ENCODE assay signal across 17 cellular contexts in genomic region chr20:57526885-57527566, GRCh38. TPM values are rescaled to one million over a fixed set of nuclear protein-coding genes. Genes with fewer than 3 reads are reported as not detected.
DNase-seq lines count a peak whose midpoint lies in the region; ATAC-seq and TF ChIP-seq lines count a peak whose summit lies in the region.
"Had no signal": no experiment of that assay in that cellular context is flagged by ENCODE, and none has a peak within 500 bp of the region (broad histone marks: within the 10 kb centered on the region; RNA-seq: fewer than 3 reads in every experiment).

No MANE protein-coding gene starts in this region.

- no peaks in the 10 kb centered on the region for H3K36me3 Mint-ChIP-seq in activated CD8-positive, alpha-beta memory T cell treated with anti-CD3 and anti-CD28 coated beads, Interleukin-2, amount 10 ng/mL, durations not matched to agents 7 days and 5 days
- no peaks in the 10 kb centered on the region for H3K36me3 Mint-ChIP-seq in central memory CD8-positive, alpha-beta T cell (ENCODE audit: insufficient read depth)
- H3K36me3 Mint-ChIP-seq: CD4-positive, CD25-positive, alpha-beta regulatory T cell had no signal

- no peak for ATAC-seq in activated CD8-positive, alpha-beta memory T cell treated with anti-CD3 and anti-CD28 coated beads, Interleukin-2, amount 10 ng/mL, durations not matched to agents 7 days and 5 days
- ATAC-seq in central memory CD8-positive, alpha-beta T cell (replicated peaks; ENCODE audit: extremely low read depth, poor library complexity, severe bottlenecking): no peak
- ATAC-seq in right lobe of liver: peak; percentile 9 to 29 (median 12)
- ATAC-seq in HG03521 (IDR thresholded peaks at IDR 0.05; ENCODE audit: unreplicated experiment): no peak

- H3K36me3 ChIP-seq in right lobe of liver: no peaks in the 10 kb centered on the region
- no peaks in the 10 kb centered on the region for H3K36me3 ChIP-seq in testis (ENCODE audit: low read depth, missing control alignments)

- in situ Hi-C loops in G401 (cut with HindIII; ENCODE audit: low sequenced_read_pairs): no loop called here

- peaks cover 9% of the 10 kb centered on the region for H3K27me3 Mint-ChIP-seq in activated CD8-positive, alpha-beta memory T cell treated with anti-CD3 and anti-CD28 coated beads, Interleukin-2, amount 10 ng/mL, durations not matched to agents 7 days and 5 days
- H3K27me3 Mint-ChIP-seq in central memory CD8-positive, alpha-beta T cell: no peaks in the 10 kb centered on the region
- H3K27me3 Mint-ChIP-seq: CD4-positive, CD25-positive, alpha-beta regulatory T cell had no signal

- H3K27ac Mint-ChIP-seq in activated CD8-positive, alpha-beta memory T cell treated with anti-CD3 and anti-CD28 coated beads, Interleukin-2, amount 10 ng/mL, durations not matched to agents 7 days and 5 days: peak overlapping the region; percentile 61
- peak overlapping the region; percentile 83 for H3K27ac Mint-ChIP-seq in central memory CD8-positive, alpha-beta T cell (ENCODE audit: low read depth)
- H3K27ac Mint-ChIP-seq: CD4-positive, CD25-positive, alpha-beta regulatory T cell had no signal

- H3K4me1 Mint-ChIP-seq in activated CD8-positive, alpha-beta memory T cell treated with anti-CD3 and anti-CD28 coated beads, Interleukin-2, amount 10 ng/mL, durations not matched to agents 7 days and 5 days: peaks cover 14% of the 10 kb centered on the region
- peaks cover 8% of the 10 kb centered on the region for H3K4me1 Mint-ChIP-seq in central memory CD8-positive, alpha-beta T cell

- H3K4me3 Mint-ChIP-seq in activated CD8-positive, alpha-beta memory T cell treated with anti-CD3 and anti-CD28 coated beads, Interleukin-2, amount 10 ng/mL, durations not matched to agents 7 days and 5 days: no peak overlapping the region
- no peak overlapping the region for H3K4me3 Mint-ChIP-seq in central memory CD8-positive, alpha-beta T cell
- H3K4me3 Mint-ChIP-seq: CD4-positive, CD25-positive, alpha-beta regulatory T cell had no signal

- intact Hi-C loops in right lobe of liver (cut with DNase I) (loop anchor here (5.0 to 10.0 kb wide), 2 partner anchors 60 to 678 kb away; no protein-coding TSS in a partner anchor), testis (cut with DNase I; ENCODE audit: low total_unique reads) (no loop called here)

- TF ChIP-seq POLR2A in right lobe of liver (IDR thresholded peaks at IDR 0.05) (no peak), testis (IDR thresholded peaks at IDR 0.05) (no peak)

- H3K4me3 ChIP-seq in right lobe of liver (no peak overlapping the region), testis (no peak overlapping the region)
- H3K4me3 ChIP-seq: GM23248 had no signal

- 52% methylated on average over 16 of the region's 24 CpGs for WGBS in right lobe of liver (ENCODE audit: insufficient coverage, low coverage, low lambda C conversion rate, missing lambda C conversion rate)
- 13 to 17% methylated on average over 24 of the region's 24 CpGs for WGBS in testis, 2 donors

- H3K9me3 Mint-ChIP-seq in activated CD8-positive, alpha-beta memory T cell treated with anti-CD3 and anti-CD28 coated beads, Interleukin-2, amount 10 ng/mL, durations not matched to agents 7 days and 5 days (ENCODE audit: low read depth): no peaks in the 10 kb centered on the region
- no peaks in the 10 kb centered on the region for H3K9me3 Mint-ChIP-seq in central memory CD8-positive, alpha-beta T cell

- TF ChIP-seq CTCF in right lobe of liver (IDR thresholded peaks at IDR 0.05) (no peak), testis (IDR thresholded peaks at IDR 0.05) (no peak)

- H3K27ac ChIP-seq in right lobe of liver: peak overlapping the region in 2 of 3 donors; percentile 98 to 99
- H3K27ac ChIP-seq in testis: no peak overlapping the region
- H3K27ac ChIP-seq: GM23248 had no signal

- CTCF ChIA-PET in activated CD8-positive, alpha-beta memory T cell treated with anti-CD3 and anti-CD28 coated beads, Interleukin-2, amount 10 ng/mL, durations not matched to agents 7 days and 5 days (lab: Charles Lee): interaction anchor here (1.2 kb wide), 2 partner anchors 9 to 167 kb away, joined by 3 read pairs; no protein-coding TSS in a partner anchor

- DNase-seq in activated CD8-positive, alpha-beta memory T cell treated with anti-CD3 and anti-CD28 coated beads, Interleukin-2, amount 10 ng/mL, durations not matched to agents 7 days and 5 days: no peak
- DNase-seq in activated CD8-positive, alpha-beta memory T cell treated with anti-CD3 and anti-CD28 coated beads for 24 hours: no peak
- no peak for DNase-seq in central memory CD8-positive, alpha-beta T cell (ENCODE audit: low spot score in 2 of 2)
- DNase-seq in right lobe of liver: no peak
- DNase-seq in testis: peak; percentile 34
- no peak for DNase-seq in G401 (ENCODE audit: low spot score)
- no peak for DNase-seq in T-helper 1 cell
- DNase-seq: 8988T; CD4-positive, CD25-positive, alpha-beta regulatory T cell; COR-L47; GDM1; GM23248; NCI-H226; NCI-H524 had no signal

- peaks cover 0 to 35% (median 8%) of the 10 kb centered on the region in 4 donors for H3K4me1 ChIP-seq in right lobe of liver
- H3K4me1 ChIP-seq in testis: peaks cover 4% of the 10 kb centered on the region

- H3K9me3 ChIP-seq in right lobe of liver: no peaks in the 10 kb centered on the region
- H3K9me3 ChIP-seq in testis: no peaks in the 10 kb centered on the region

- H3K27me3 ChIP-seq in right lobe of liver: no peaks in the 10 kb centered on the region
- no peaks in the 10 kb centered on the region for H3K27me3 ChIP-seq in testis

RNA-seq across cellular contexts. Expression of gene CTCFL, which starts 2.1 kb away (rescaled TPM):
- total RNA-seq in activated CD8-positive, alpha-beta memory T cell treated with anti-CD3 and anti-CD28 coated beads, Interleukin-2, amount 10 ng/mL, durations not matched to agents 7 days and 5 days: not detected
- total RNA-seq in right lobe of liver (under 1 TPM in 4 of 6 experiments, not detected in 2; 0.09 to 0.50 (median 0.33) TPM), testis (10 to 100 TPM; 24.8 to 33.9 TPM)
- 19.8 TPM for polyA plus RNA-seq in testis (ENCODE audit: insufficient read depth, low read depth, low replicate concordance)
- 0.03 and 0.06 TPM in 2 replicates for total RNA-seq in G401 (2014; rRNA removed; shearing (Covaris generic))
- total RNA-seq: CD4-positive, CD25-positive, alpha-beta regulatory T cell; GM23248; M059J had no signal
- polyA plus RNA-seq: AG04450; CD4-positive, CD25-positive, alpha-beta regulatory T cell; GM23248 had no signal

RNA-seq across cellular contexts. Expression of gene PCK1, which starts 33.9 kb away (rescaled TPM):
- total RNA-seq in activated CD8-positive, alpha-beta memory T cell treated with anti-CD3 and anti-CD28 coated beads, Interleukin-2, amount 10 ng/mL, durations not matched to agents 7 days and 5 days: not detected
- total RNA-seq in right lobe of liver (1,000 to 10,000 TPM in 2 of 6 experiments, 100 to 1,000 TPM in 4; 187 to 1,757 (median 778) TPM), testis (1 to 10 TPM in 1 of 2 donors, under 1 TPM in 1; 0.19 to 3.1 TPM)
- polyA plus RNA-seq in testis (ENCODE audit: insufficient read depth, low read depth, low replicate concordance): 0.88 TPM
- 0.49 TPM in 1 of 2 replicates, not detected in the other for total RNA-seq in G401 (2014; rRNA removed; shearing (Covaris generic))
- total RNA-seq: CD4-positive, CD25-positive, alpha-beta regulatory T cell; GM23248; M059J had no signal
- polyA plus RNA-seq: AG04450; CD4-positive, CD25-positive, alpha-beta regulatory T cell; GM23248 had no signal

Comparison
In these comparisons a context has a peak if more than half of its experiments do, and no peak if none do; other contexts are left out.
1. ATAC-seq: peak in right lobe of liver (4 of 4); none in activated CD8-positive, alpha-beta memory T cell treated with anti-CD3 and anti-CD28 coated beads, Interleukin-2, amount 10 ng/mL, durations not matched to agents 7 days and 5 days (single experiment), central memory CD8-positive, alpha-beta T cell (single experiment) and HG03521 (single experiment).
2. H3K27ac ChIP-seq: peak in right lobe of liver (2 of 3); none in testis (0 of 2).
3. RNA of gene CTCFL, which starts 2.1 kb away (total RNA-seq): 24.8 to 33.9 TPM in testis; 0.09 to 0.50 TPM in right lobe of liver, 0.03 to 0.06 TPM in G401 and not detected in activated CD8-positive, alpha-beta memory T cell treated with anti-CD3 and anti-CD28 coated beads, Interleukin-2, amount 10 ng/mL, durations not matched to agents 7 days and 5 days; every median in the first group is over 10 times any median in the second.
4. RNA of gene PCK1, which starts 33.9 kb away (total RNA-seq): 187 to 1,757 TPM in right lobe of liver; 0.19 to 3.1 TPM in testis, not detected in activated CD8-positive, alpha-beta memory T cell treated with anti-CD3 and anti-CD28 coated beads, Interleukin-2, amount 10 ng/mL, durations not matched to agents 7 days and 5 days and 0.49 TPM in G401; every median in the first group is over 10 times any median in the second.